In the genomic region with DNA sequence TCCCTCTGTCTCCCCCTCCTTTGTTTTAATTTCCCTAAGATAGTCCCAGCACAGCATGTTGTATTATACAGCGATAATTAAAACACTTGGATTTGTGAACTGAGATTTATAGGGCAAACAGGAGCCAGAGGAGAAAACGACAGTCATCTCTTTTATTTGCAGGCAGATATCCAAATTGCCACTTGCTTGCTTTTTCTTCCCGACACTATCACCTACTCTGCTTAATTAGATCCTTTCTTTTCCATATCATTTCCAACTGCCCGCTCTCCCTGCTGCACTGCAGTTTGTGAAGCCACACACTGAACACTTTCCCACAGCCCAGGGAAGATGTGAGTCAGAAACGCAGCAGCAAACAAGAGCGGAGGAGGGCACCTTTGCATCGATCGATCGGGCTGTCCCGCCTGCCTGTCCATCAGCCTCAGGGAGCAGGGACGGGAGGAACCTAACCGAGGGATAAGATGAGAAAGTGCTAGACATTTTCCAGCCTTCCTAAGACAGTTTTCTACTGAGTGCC, we compare ENCODE assay signal across 1 cellular context.
TF ChIP-seq lines count a peak whose summit lies in the region.

No MANE protein-coding gene starts in this region.

TF ChIP-seq in HepG2, 621 proteins besides CTCF, POLR2A, EP300 and RAD21 (continued from another document and continues in another):
- TF ChIP-seq, protein P1, sequence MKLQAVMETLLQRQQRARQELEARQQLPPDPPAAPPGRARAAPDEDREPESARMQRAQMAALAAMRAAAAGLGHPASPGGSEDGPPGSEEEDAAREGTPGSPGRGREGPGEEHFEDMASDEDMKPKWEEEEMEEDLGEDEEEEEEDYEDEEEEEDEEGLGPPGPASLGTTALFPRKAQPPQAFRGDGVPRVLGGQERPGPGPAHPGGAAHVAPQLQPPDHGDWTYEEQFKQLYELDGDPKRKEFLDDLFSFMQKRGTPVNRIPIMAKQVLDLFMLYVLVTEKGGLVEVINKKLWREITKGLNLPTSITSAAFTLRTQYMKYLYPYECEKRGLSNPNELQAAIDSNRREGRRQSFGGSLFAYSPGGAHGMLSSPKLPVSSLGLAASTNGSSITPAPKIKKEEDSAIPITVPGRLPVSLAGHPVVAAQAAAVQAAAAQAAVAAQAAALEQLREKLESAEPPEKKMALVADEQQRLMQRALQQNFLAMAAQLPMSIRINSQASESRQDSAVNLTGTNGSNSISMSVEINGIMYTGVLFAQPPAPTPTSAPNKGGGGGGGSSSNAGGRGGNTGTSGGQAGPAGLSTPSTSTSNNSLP (IDR thresholded peaks at IDR 0.05; ENCODE audit: low read depth, low read length), result peak; percentile 13; the same call in 1 of the 2 replicates
- TF ChIP-seq MXI1 (IDR thresholded peaks at IDR 0.05; ENCODE audit: borderline replicate concordance, low read depth, low read length) (0 out of 3 replicates have a peak, but pooled peaks have one; percentile 17), ISL2 (CRISPR knock-in tag; IDR thresholded peaks at IDR 0.05) (peak; percentile 68), ZBTB38 (CRISPR knock-in tag; IDR thresholded peaks at IDR 0.05) (peak; percentile 94), ZNF614 (CRISPR knock-in tag; IDR thresholded peaks at IDR 0.05; ENCODE audit: borderline replicate concordance) (peak; percentile 84; the same call in 1 of the 2 replicates), U2AF1 (optimal IDR thresholded peaks at IDR 0.05; ENCODE audit: low read depth, low read length) (no peak), TBL1XR1 (IDR thresholded peaks at IDR 0.05; ENCODE audit: borderline replicate concordance, low read length, partially characterized antibody) (no peak), STAG1 (CRISPR knock-in tag; IDR thresholded peaks at IDR 0.05) (peak; percentile 46), DNMT3B (CRISPR knock-in tag; conservative IDR thresholded peaks at IDR 0.05) (no peak), ZNF274 (CRISPR knock-in tag; IDR thresholded peaks at IDR 0.05) (no peak), MAZ (IDR thresholded peaks at IDR 0.05; ENCODE audit: borderline replicate concordance, low read depth, low read length) (no peak), MAZ (CRISPR knock-in tag; IDR thresholded peaks at IDR 0.05; ENCODE audit: low read depth) (peak; percentile 63; the same call in 1 of the 2 replicates), SPEN (CRISPR knock-in tag; IDR thresholded peaks at IDR 0.05; ENCODE audit: low read depth) (peak; percentile 26; the same call in 1 of the 2 replicates), ZNF282 (IDR thresholded peaks at IDR 0.05; ENCODE audit: partially characterized antibody) (no peak), ZNF484 (CRISPR knock-in tag; IDR thresholded peaks at IDR 0.05; ENCODE audit: borderline replicate concordance, low read depth) (no peak), KMT2B (CRISPR knock-in tag; IDR thresholded peaks at IDR 0.05) (peak; percentile 65), HOXA3 (CRISPR knock-in tag; IDR thresholded peaks at IDR 0.05) (peak; percentile 88), ZNF207 (IDR thresholded peaks at IDR 0.05; ENCODE audit: borderline replicate concordance) (no peak), ZNF124 (CRISPR knock-in tag; IDR thresholded peaks at IDR 0.05) (peak; percentile 56; the same call in 1 of the 2 replicates), SRSF9 (IDR thresholded peaks at IDR 0.05; ENCODE audit: borderline replicate concordance, insufficient read depth, low read depth, low read length, poor library complexity, severe bottlenecking) (no peak), MAF1 (CRISPR knock-in tag; IDR thresholded peaks at IDR 0.05; ENCODE audit: borderline replicate concordance) (no peak), ZSCAN30 (CRISPR knock-in tag; IDR thresholded peaks at IDR 0.05) (no peak), ZNF343 (CRISPR knock-in tag; IDR thresholded peaks at IDR 0.05) (peak; percentile 36; the same call in 1 of the 2 replicates), MTA1 (CRISPR knock-in tag; IDR thresholded peaks at IDR 0.05; ENCODE audit: borderline replicate concordance) (peak; percentile 79; the same call in 1 of the 2 replicates), ZKSCAN8 (CRISPR knock-in tag; IDR thresholded peaks at IDR 0.05; ENCODE audit: borderline replicate concordance) (peak; percentile 54; the same call in 1 of the 2 replicates), MAFG (CRISPR knock-in tag; IDR thresholded peaks at IDR 0.05) (no peak), SMAD3 (CRISPR knock-in tag; IDR thresholded peaks at IDR 0.05) (0 out of 2 replicates have a peak, but pooled peaks have one; percentile 60), SIN3A (IDR thresholded peaks at IDR 0.05; ENCODE audit: borderline replicate concordance, low read depth, low read length) (no peak), ZNF383 (CRISPR knock-in tag; IDR thresholded peaks at IDR 0.05; ENCODE audit: borderline replicate concordance) (0 out of 2 replicates have a peak, but pooled peaks have one; percentile 60), HHEX (CRISPR knock-in tag; IDR thresholded peaks at IDR 0.05) (no peak), ZEB1 (IDR thresholded peaks at IDR 0.05; ENCODE audit: insufficient replicate concordance, low read depth) (peak; percentile 22), MAFK (conservative IDR thresholded peaks at IDR 0.05 in 1 of 2, IDR thresholded peaks at IDR 0.05 in 1 of 2; ENCODE audit: low read length in 2 of 2) (peak in 1 of 2 experiments; percentile 4; a peak in 1 of 4 replicates), ZNF660 (CRISPR knock-in tag; IDR thresholded peaks at IDR 0.05; ENCODE audit: borderline replicate concordance, low read depth) (no peak), ZNF788 (CRISPR knock-in tag; IDR thresholded peaks at IDR 0.05; ENCODE audit: borderline replicate concordance) (peak; percentile 72; the same call in 1 of the 2 replicates), CENPX (CRISPR knock-in tag; IDR thresholded peaks at IDR 0.05) (no peak), ZNF619 (CRISPR knock-in tag; IDR thresholded peaks at IDR 0.05) (no peak), ZNF749 (CRISPR knock-in tag; IDR thresholded peaks at IDR 0.05; ENCODE audit: borderline replicate concordance) (peak; percentile 49; the same call in 1 of the 2 replicates), MYC (CRISPR knock-in tag; IDR thresholded peaks at IDR 0.05; ENCODE audit: borderline replicate concordance) (peak; percentile 58; the same call in 1 of the 2 replicates), ZC3H13 (CRISPR knock-in tag; IDR thresholded peaks at IDR 0.05) (0 out of 2 replicates have a peak, but pooled peaks have one; percentile 43), MED1 (CRISPR knock-in tag; IDR thresholded peaks at IDR 0.05) (peak; percentile 96), FLYWCH1 (CRISPR knock-in tag; IDR thresholded peaks at IDR 0.05) (no peak), KAT7 (CRISPR knock-in tag; IDR thresholded peaks at IDR 0.05; ENCODE audit: borderline replicate concordance) (peak; percentile 79)
- TF ChIP-seq, protein P2, sequence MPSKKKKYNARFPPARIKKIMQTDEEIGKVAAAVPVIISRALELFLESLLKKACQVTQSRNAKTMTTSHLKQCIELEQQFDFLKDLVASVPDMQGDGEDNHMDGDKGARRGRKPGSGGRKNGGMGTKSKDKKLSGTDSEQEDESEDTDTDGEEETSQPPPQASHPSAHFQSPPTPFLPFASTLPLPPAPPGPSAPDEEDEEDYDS (CRISPR knock-in tag; IDR thresholded peaks at IDR 0.05), result peak; percentile 72
- TF ChIP-seq, protein P3, sequence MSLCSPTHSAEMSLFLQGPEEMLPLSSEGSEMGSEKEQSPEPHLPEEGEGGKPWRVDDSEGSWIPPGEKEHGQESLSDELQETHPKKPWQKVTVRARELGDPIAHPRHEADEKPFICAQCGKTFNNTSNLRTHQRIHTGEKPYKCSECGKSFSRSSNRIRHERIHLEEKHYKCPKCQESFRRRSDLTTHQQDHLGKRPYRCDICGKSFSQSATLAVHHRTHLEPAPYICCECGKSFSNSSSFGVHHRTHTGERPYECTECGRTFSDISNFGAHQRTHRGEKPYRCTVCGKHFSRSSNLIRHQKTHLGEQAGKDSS (CRISPR knock-in tag; IDR thresholded peaks at IDR 0.05; ENCODE audit: borderline replicate concordance, low read depth), result peak; percentile 89; the same call in 1 of the 2 replicates
- TF ChIP-seq, protein P4, sequence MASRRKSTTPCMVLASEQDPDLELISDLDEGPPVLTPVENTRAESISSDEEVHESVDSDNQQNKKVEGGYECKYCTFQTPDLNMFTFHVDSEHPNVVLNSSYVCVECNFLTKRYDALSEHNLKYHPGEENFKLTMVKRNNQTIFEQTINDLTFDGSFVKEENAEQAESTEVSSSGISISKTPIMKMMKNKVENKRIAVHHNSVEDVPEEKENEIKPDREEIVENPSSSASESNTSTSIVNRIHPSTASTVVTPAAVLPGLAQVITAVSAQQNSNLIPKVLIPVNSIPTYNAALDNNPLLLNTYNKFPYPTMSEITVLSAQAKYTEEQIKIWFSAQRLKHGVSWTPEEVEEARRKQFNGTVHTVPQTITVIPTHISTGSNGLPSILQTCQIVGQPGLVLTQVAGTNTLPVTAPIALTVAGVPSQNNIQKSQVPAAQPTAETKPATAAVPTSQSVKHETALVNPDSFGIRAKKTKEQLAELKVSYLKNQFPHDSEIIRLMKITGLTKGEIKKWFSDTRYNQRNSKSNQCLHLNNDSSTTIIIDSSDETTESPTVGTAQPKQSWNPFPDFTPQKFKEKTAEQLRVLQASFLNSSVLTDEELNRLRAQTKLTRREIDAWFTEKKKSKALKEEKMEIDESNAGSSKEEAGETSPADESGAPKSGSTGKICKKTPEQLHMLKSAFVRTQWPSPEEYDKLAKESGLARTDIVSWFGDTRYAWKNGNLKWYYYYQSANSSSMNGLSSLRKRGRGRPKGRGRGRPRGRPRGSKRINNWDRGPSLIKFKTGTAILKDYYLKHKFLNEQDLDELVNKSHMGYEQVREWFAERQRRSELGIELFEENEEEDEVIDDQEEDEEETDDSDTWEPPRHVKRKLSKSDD (CRISPR knock-in tag; IDR thresholded peaks at IDR 0.05; ENCODE audit: low read depth), result 0 out of 2 replicates have a peak, but pooled peaks have one; percentile 37
- TF ChIP-seq, protein P5, sequence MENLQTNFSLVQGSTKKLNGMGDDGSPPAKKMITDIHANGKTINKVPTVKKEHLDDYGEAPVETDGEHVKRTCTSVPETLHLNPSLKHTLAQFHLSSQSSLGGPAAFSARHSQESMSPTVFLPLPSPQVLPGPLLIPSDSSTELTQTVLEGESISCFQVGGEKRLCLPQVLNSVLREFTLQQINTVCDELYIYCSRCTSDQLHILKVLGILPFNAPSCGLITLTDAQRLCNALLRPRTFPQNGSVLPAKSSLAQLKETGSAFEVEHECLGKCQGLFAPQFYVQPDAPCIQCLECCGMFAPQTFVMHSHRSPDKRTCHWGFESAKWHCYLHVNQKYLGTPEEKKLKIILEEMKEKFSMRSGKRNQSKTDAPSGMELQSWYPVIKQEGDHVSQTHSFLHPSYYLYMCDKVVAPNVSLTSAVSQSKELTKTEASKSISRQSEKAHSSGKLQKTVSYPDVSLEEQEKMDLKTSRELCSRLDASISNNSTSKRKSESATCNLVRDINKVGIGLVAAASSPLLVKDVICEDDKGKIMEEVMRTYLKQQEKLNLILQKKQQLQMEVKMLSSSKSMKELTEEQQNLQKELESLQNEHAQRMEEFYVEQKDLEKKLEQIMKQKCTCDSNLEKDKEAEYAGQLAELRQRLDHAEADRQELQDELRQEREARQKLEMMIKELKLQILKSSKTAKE (CRISPR knock-in tag; IDR thresholded peaks at IDR 0.05; ENCODE audit: borderline replicate concordance), result peak; percentile 83
- TF ChIP-seq, protein P6, sequence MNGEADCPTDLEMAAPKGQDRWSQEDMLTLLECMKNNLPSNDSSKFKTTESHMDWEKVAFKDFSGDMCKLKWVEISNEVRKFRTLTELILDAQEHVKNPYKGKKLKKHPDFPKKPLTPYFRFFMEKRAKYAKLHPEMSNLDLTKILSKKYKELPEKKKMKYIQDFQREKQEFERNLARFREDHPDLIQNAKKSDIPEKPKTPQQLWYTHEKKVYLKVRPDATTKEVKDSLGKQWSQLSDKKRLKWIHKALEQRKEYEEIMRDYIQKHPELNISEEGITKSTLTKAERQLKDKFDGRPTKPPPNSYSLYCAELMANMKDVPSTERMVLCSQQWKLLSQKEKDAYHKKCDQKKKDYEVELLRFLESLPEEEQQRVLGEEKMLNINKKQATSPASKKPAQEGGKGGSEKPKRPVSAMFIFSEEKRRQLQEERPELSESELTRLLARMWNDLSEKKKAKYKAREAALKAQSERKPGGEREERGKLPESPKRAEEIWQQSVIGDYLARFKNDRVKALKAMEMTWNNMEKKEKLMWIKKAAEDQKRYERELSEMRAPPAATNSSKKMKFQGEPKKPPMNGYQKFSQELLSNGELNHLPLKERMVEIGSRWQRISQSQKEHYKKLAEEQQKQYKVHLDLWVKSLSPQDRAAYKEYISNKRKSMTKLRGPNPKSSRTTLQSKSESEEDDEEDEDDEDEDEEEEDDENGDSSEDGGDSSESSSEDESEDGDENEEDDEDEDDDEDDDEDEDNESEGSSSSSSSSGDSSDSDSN (CRISPR knock-in tag; IDR thresholded peaks at IDR 0.05), result peak; percentile 65; the same call in 1 of the 2 replicates
- TF ChIP-seq, protein P7, sequence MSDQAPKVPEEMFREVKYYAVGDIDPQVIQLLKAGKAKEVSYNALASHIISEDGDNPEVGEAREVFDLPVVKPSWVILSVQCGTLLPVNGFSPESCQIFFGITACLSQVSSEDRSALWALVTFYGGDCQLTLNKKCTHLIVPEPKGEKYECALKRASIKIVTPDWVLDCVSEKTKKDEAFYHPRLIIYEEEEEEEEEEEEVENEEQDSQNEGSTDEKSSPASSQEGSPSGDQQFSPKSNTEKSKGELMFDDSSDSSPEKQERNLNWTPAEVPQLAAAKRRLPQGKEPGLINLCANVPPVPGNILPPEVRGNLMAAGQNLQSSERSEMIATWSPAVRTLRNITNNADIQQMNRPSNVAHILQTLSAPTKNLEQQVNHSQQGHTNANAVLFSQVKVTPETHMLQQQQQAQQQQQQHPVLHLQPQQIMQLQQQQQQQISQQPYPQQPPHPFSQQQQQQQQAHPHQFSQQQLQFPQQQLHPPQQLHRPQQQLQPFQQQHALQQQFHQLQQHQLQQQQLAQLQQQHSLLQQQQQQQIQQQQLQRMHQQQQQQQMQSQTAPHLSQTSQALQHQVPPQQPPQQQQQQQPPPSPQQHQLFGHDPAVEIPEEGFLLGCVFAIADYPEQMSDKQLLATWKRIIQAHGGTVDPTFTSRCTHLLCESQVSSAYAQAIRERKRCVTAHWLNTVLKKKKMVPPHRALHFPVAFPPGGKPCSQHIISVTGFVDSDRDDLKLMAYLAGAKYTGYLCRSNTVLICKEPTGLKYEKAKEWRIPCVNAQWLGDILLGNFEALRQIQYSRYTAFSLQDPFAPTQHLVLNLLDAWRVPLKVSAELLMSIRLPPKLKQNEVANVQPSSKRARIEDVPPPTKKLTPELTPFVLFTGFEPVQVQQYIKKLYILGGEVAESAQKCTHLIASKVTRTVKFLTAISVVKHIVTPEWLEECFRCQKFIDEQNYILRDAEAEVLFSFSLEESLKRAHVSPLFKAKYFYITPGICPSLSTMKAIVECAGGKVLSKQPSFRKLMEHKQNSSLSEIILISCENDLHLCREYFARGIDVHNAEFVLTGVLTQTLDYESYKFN (CRISPR knock-in tag; conservative IDR thresholded peaks at IDR 0.05), result peak; percentile 81
- TF ChIP-seq, protein P8, sequence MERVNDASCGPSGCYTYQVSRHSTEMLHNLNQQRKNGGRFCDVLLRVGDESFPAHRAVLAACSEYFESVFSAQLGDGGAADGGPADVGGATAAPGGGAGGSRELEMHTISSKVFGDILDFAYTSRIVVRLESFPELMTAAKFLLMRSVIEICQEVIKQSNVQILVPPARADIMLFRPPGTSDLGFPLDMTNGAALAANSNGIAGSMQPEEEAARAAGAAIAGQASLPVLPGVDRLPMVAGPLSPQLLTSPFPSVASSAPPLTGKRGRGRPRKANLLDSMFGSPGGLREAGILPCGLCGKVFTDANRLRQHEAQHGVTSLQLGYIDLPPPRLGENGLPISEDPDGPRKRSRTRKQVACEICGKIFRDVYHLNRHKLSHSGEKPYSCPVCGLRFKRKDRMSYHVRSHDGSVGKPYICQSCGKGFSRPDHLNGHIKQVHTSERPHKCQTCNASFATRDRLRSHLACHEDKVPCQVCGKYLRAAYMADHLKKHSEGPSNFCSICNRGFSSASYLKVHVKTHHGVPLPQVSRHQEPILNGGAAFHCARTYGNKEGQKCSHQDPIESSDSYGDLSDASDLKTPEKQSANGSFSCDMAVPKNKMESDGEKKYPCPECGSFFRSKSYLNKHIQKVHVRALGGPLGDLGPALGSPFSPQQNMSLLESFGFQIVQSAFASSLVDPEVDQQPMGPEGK (CRISPR knock-in tag; IDR thresholded peaks at IDR 0.05), result peak; percentile 84
